7 cellular contexts compared by ENCODE assay signal in the genomic region with DNA sequence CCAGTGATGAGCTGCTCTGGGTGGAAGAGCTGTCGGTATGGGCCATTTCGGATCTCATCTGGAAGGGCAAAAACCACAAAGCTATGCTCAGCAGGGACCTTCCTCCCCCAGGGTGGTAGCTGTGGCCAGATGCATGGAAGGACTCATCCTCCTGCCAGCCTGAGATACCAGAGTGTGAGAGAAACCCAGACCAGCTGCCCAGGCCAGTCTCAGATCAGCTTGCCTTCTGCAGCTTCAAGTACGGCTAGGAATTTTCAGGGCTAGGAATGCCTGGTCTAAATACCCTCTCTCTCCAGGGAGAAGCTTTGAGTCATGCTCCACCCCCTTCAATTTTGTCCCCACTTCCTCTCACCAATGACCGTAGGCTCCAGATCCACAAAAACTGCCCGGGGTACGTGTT. TPM values are rescaled to one million over a fixed set of nuclear protein-coding genes. Genes with fewer than 3 reads are reported as not detected.
DNase-seq lines count a peak whose midpoint lies in the region; ATAC-seq and TF ChIP-seq lines count a peak whose summit lies in the region.
"Had no signal": no experiment of that assay in that cellular context is flagged by ENCODE, and none has a peak within 500 bp of the region (broad histone marks: within the 10 kb centered on the region; RNA-seq: fewer than 3 reads in every experiment).

No MANE protein-coding gene starts in this region.

- intact Hi-C loops in activated T-helper 1 cell treated with anti-CD3 and anti-CD28 coated beads, Interleukin-12 subunit alpha, Interleukin-12 subunit beta, Interleukin-2, Interleukin-4 antibody, amounts not matched to agents 30 ng/mL and 10 ng/mL and 1 ng/mL, durations not matched to agents 14 hours and 24 hours and 36 hours (cut with micrococcal nuclease), result loop anchor here (2.0 to 10.0 kb wide), 4 partner anchors 43 to 1027 kb away; partner anchors contain the start of genes CHPF and CTDSP1

- H3K4me2 ChIP-seq in GM23248 (ENCODE audit: unreplicated experiment), result no peak overlapping the region

- H3K36me3 Mint-ChIP-seq in activated T-helper 1 cell treated with anti-CD3 and anti-CD28 coated beads, Interleukin-12 subunit alpha, Interleukin-12 subunit beta, Interleukin-2, Interleukin-4 antibody, amounts not matched to agents 30 ng/mL and 10 ng/mL and 1 ng/mL, durations not matched to agents 14 hours and 24 hours and 36 hours (ENCODE audit: low read depth), result peaks cover 34% of the 10 kb centered on the region
- peaks cover 9% of the 10 kb centered on the region for H3K36me3 Mint-ChIP-seq in natural killer cell treated with Interleukin-12 subunit alpha and Interleukin-12 subunit beta and Interleukin-15 and Interleukin-18, amount 100 ng/mL, for 72 hours

- no peaks in the 10 kb centered on the region for H3K36me3 ChIP-seq in GM23248 (ENCODE audit: low read depth)

- no peaks in the 10 kb centered on the region for H3K9me2 ChIP-seq in GM23248 (ENCODE audit: insufficient read depth)

- no peak overlapping the region for H3K27ac ChIP-seq in GM23248

- in situ Hi-C loops in GM23248 (cut with MboI), result no loop called here
- in situ Hi-C loops in GM13976 (cut with MboI; ENCODE audit: low sequenced_read_pairs, unreplicated experiment), result no loop called here

- no peak for TF ChIP-seq CTCF in GM13976 (IDR thresholded peaks at IDR 0.05; ENCODE audit: borderline replicate concordance, control extremely low read depth, extremely low read depth, insufficient read depth, missing control alignments)

- H3K9me3 Mint-ChIP-seq in activated T-helper 1 cell treated with anti-CD3 and anti-CD28 coated beads, Interleukin-12 subunit alpha, Interleukin-12 subunit beta, Interleukin-2, Interleukin-4 antibody, amounts not matched to agents 30 ng/mL and 10 ng/mL and 1 ng/mL, durations not matched to agents 14 hours and 24 hours and 36 hours, result no peaks in the 10 kb centered on the region
- no peaks in the 10 kb centered on the region for H3K9me3 Mint-ChIP-seq in natural killer cell treated with Interleukin-12 subunit alpha and Interleukin-12 subunit beta and Interleukin-15 and Interleukin-18, amount 100 ng/mL, for 72 hours

- peaks cover 41% of the 10 kb centered on the region for H3K4me1 ChIP-seq in GM23248 (ENCODE audit: insufficient read depth)

- H3K27me3 ChIP-seq in GM23248 (replicated peaks; ENCODE audit: insufficient read depth), result no peaks in the 10 kb centered on the region; the same call in 1 of the 2 replicates

- DNase-seq in GM23248 (peak; percentile 18), GM13976 (ENCODE audit: low spot score) (no peak), mesenteric fat pad (ENCODE audit: low spot score) (no peak), RKO (ENCODE audit: low spot score) (no peak)
- DNase-seq in activated T-helper 1 cell treated with anti-CD3 and anti-CD28 coated beads, Interleukin-12 subunit alpha, Interleukin-12 subunit beta, Interleukin-2, Interleukin-4 antibody, amounts not matched to agents 30 ng/mL and 10 ng/mL and 1 ng/mL, durations not matched to agents 14 hours and 24 hours and 36 hours (ENCODE audit: low spot score), result no peak
- DNase-seq in natural killer cell treated with Interleukin-12 subunit alpha and Interleukin-12 subunit beta and Interleukin-15 and Interleukin-18, amount 100 ng/mL, for 72 hours (ENCODE audit: low spot score), result no peak

- H3K9me3 ChIP-seq in GM23248 (ENCODE audit: low read depth), result no peaks in the 10 kb centered on the region

- peaks cover 74% of the 10 kb centered on the region for H3K4me1 Mint-ChIP-seq in activated T-helper 1 cell treated with anti-CD3 and anti-CD28 coated beads, Interleukin-12 subunit alpha, Interleukin-12 subunit beta, Interleukin-2, Interleukin-4 antibody, amounts not matched to agents 30 ng/mL and 10 ng/mL and 1 ng/mL, durations not matched to agents 14 hours and 24 hours and 36 hours (ENCODE audit: low read depth)
- peaks cover 72 to 73% of the 10 kb centered on the region in 2 donors for H3K4me1 Mint-ChIP-seq in natural killer cell treated with Interleukin-12 subunit alpha and Interleukin-12 subunit beta and Interleukin-15 and Interleukin-18, amount 100 ng/mL, for 72 hours (ENCODE audit: low read depth in 2 of 2)

- H3K4me3 ChIP-seq in GM23248, result no peak overlapping the region

- no peak for ATAC-seq in natural killer cell treated with Interleukin-12 subunit alpha and Interleukin-12 subunit beta and Interleukin-15 and Interleukin-18, amount 100 ng/mL, for 72 hours

- peak overlapping the region; percentile 88 for H3K27ac Mint-ChIP-seq in activated T-helper 1 cell treated with anti-CD3 and anti-CD28 coated beads, Interleukin-12 subunit alpha, Interleukin-12 subunit beta, Interleukin-2, Interleukin-4 antibody, amounts not matched to agents 30 ng/mL and 10 ng/mL and 1 ng/mL, durations not matched to agents 14 hours and 24 hours and 36 hours
- H3K27ac Mint-ChIP-seq in natural killer cell treated with Interleukin-12 subunit alpha and Interleukin-12 subunit beta and Interleukin-15 and Interleukin-18, amount 100 ng/mL, for 72 hours, result peak overlapping the region; percentile 88 to 93

- H3K4me3 Mint-ChIP-seq in activated T-helper 1 cell treated with anti-CD3 and anti-CD28 coated beads, Interleukin-12 subunit alpha, Interleukin-12 subunit beta, Interleukin-2, Interleukin-4 antibody, amounts not matched to agents 30 ng/mL and 10 ng/mL and 1 ng/mL, durations not matched to agents 14 hours and 24 hours and 36 hours, result peak overlapping the region; percentile 93
- H3K4me3 Mint-ChIP-seq in natural killer cell treated with Interleukin-12 subunit alpha and Interleukin-12 subunit beta and Interleukin-15 and Interleukin-18, amount 100 ng/mL, for 72 hours, result peak overlapping the region; percentile 90

- WGBS in GM23248 (ENCODE audit: low coverage in 1 of 2, low lambda C conversion rate in 2 of 2, missing lambda C conversion rate in 2 of 2), 2 experiments, result 84 to 85% methylated on average over 6 of the region's 6 CpGs

- peaks cover 46% of the 10 kb centered on the region for H3F3A ChIP-seq in GM23248 (ENCODE audit: insufficient read depth)

- H3K9ac ChIP-seq in GM23248, result no peak overlapping the region

- no peaks in the 10 kb centered on the region for H4K20me1 ChIP-seq in GM23248 (ENCODE audit: insufficient read depth)

- peaks cover 9% of the 10 kb centered on the region for H3K79me2 ChIP-seq in GM23248 (ENCODE audit: insufficient read depth)

- H2AFZ ChIP-seq in GM23248, result no peak overlapping the region

- no peaks in the 10 kb centered on the region for H3K27me3 Mint-ChIP-seq in activated T-helper 1 cell treated with anti-CD3 and anti-CD28 coated beads, Interleukin-12 subunit alpha, Interleukin-12 subunit beta, Interleukin-2, Interleukin-4 antibody, amounts not matched to agents 30 ng/mL and 10 ng/mL and 1 ng/mL, durations not matched to agents 14 hours and 24 hours and 36 hours (ENCODE audit: insufficient read depth)
- no peaks in the 10 kb centered on the region for H3K27me3 Mint-ChIP-seq in natural killer cell treated with Interleukin-12 subunit alpha and Interleukin-12 subunit beta and Interleukin-15 and Interleukin-18, amount 100 ng/mL, for 72 hours

RNA-seq across cellular contexts. Expression of gene TUBA4B, which starts 1.4 kb away (rescaled TPM):
- total RNA-seq in GM23248 (2014; rRNA removed; shearing (Covaris generic)), result not detected in 2 replicates
- polyA plus RNA-seq in GM23248 (2016; fragmentation: Nextera tagmentation; extraction: Ambion mirVana), result not detected in 2 replicates
- total RNA-seq in activated T-helper 1 cell treated with anti-CD3 and anti-CD28 coated beads, Interleukin-12 subunit alpha, Interleukin-12 subunit beta, Interleukin-2, Interleukin-4 antibody, amounts not matched to agents 30 ng/mL and 10 ng/mL and 1 ng/mL, durations not matched to agents 14 hours and 24 hours and 36 hours, result not detected in 2 replicates
- not detected for total RNA-seq in natural killer cell treated with Interleukin-12 subunit alpha and Interleukin-12 subunit beta and Interleukin-15 and Interleukin-18, amount 100 ng/mL, for 72 hours
- not detected for total RNA-seq in mesenteric fat pad
- total RNA-seq: fibroblast of lung had no signal
- polyA plus RNA-seq: fibroblast of lung had no signal

RNA-seq across cellular contexts. Expression of gene TUBA4A, which starts 2.1 kb away (rescaled TPM):
- total RNA-seq in GM23248 (2014; rRNA removed; shearing (Covaris generic)), result 14.3 and 27.1 TPM in 2 replicates
- polyA plus RNA-seq in GM23248 (2016; fragmentation: Nextera tagmentation; extraction: Ambion mirVana), result 14.5 and 15.5 TPM in 2 replicates
- 211 and 217 TPM in 2 replicates for total RNA-seq in activated T-helper 1 cell treated with anti-CD3 and anti-CD28 coated beads, Interleukin-12 subunit alpha, Interleukin-12 subunit beta, Interleukin-2, Interleukin-4 antibody, amounts not matched to agents 30 ng/mL and 10 ng/mL and 1 ng/mL, durations not matched to agents 14 hours and 24 hours and 36 hours
- 100 to 1,000 TPM; 159 to 161 TPM for total RNA-seq in natural killer cell treated with Interleukin-12 subunit alpha and Interleukin-12 subunit beta and Interleukin-15 and Interleukin-18, amount 100 ng/mL, for 72 hours
- 21.7 TPM for total RNA-seq in mesenteric fat pad

RNA-seq across cellular contexts. Expression of gene STK16, which starts 6.4 kb away (rescaled TPM):
- 15.3 and 16.0 TPM in 2 replicates for total RNA-seq in GM23248 (2014; rRNA removed; shearing (Covaris generic))
- 5.3 and 7.2 TPM in 2 replicates for polyA plus RNA-seq in GM23248 (2016; fragmentation: Nextera tagmentation; extraction: Ambion mirVana)
- 30.1 and 30.6 TPM in 2 replicates for total RNA-seq in activated T-helper 1 cell treated with anti-CD3 and anti-CD28 coated beads, Interleukin-12 subunit alpha, Interleukin-12 subunit beta, Interleukin-2, Interleukin-4 antibody, amounts not matched to agents 30 ng/mL and 10 ng/mL and 1 ng/mL, durations not matched to agents 14 hours and 24 hours and 36 hours
- total RNA-seq in natural killer cell treated with Interleukin-12 subunit alpha and Interleukin-12 subunit beta and Interleukin-15 and Interleukin-18, amount 100 ng/mL, for 72 hours, result 10 to 100 TPM; 26.8 to 27.8 TPM
- 16.1 TPM for total RNA-seq in mesenteric fat pad

RNA-seq across cellular contexts. Expression of gene GLB1L, which starts 6.4 kb away (rescaled TPM):
- total RNA-seq in GM23248 (2014; rRNA removed; shearing (Covaris generic)), result 13.4 and 13.5 TPM in 2 replicates
- 3.4 and 3.8 TPM in 2 replicates for polyA plus RNA-seq in GM23248 (2016; fragmentation: Nextera tagmentation; extraction: Ambion mirVana)
- 4.6 and 4.9 TPM in 2 replicates for total RNA-seq in activated T-helper 1 cell treated with anti-CD3 and anti-CD28 coated beads, Interleukin-12 subunit alpha, Interleukin-12 subunit beta, Interleukin-2, Interleukin-4 antibody, amounts not matched to agents 30 ng/mL and 10 ng/mL and 1 ng/mL, durations not matched to agents 14 hours and 24 hours and 36 hours
- total RNA-seq in natural killer cell treated with Interleukin-12 subunit alpha and Interleukin-12 subunit beta and Interleukin-15 and Interleukin-18, amount 100 ng/mL, for 72 hours, result 1 to 10 TPM; 3.5 to 3.6 TPM
- 13.5 TPM for total RNA-seq in mesenteric fat pad

RNA-seq across cellular contexts. Expression of gene ANKZF1, which starts 22.1 kb away (rescaled TPM):
- 27.8 and 32.6 TPM in 2 replicates for total RNA-seq in GM23248 (2014; rRNA removed; shearing (Covaris generic))
- 26.8 and 31.5 TPM in 2 replicates for polyA plus RNA-seq in GM23248 (2016; fragmentation: Nextera tagmentation; extraction: Ambion mirVana)
- 112 and 117 TPM in 2 replicates for total RNA-seq in activated T-helper 1 cell treated with anti-CD3 and anti-CD28 coated beads, Interleukin-12 subunit alpha, Interleukin-12 subunit beta, Interleukin-2, Interleukin-4 antibody, amounts not matched to agents 30 ng/mL and 10 ng/mL and 1 ng/mL, durations not matched to agents 14 hours and 24 hours and 36 hours
- 10 to 100 TPM; 82.5 to 87.6 TPM for total RNA-seq in natural killer cell treated with Interleukin-12 subunit alpha and Interleukin-12 subunit beta and Interleukin-15 and Interleukin-18, amount 100 ng/mL, for 72 hours
- total RNA-seq in mesenteric fat pad, result 15.9 TPM
